Comparison of ENCODE assay signal across 9 cellular contexts in genomic region chr22:50576070-50576469, GRCh38. TPM values are rescaled to one million over a fixed set of nuclear protein-coding genes. Genes with fewer than 3 reads are reported as not detected.
A peak's percentile ranks its signal among the peaks of the same experiment; 100 is the strongest.
DNase-seq lines count a peak whose midpoint lies in the region; ATAC-seq and TF ChIP-seq lines count a peak whose summit lies in the region.
"Had no signal": no experiment of that assay in that cellular context is flagged by ENCODE, and none has a peak within 500 bp of the region (broad histone marks: within the 10 kb centered on the region; RNA-seq: fewer than 3 reads in every experiment).

No MANE protein-coding gene starts in this region.

- intact Hi-C loops in Right ventricle myocardium superior (cut with DNase I): loop anchor here (5.0 kb wide), 1 partner anchor 46 kb away; no protein-coding TSS in a partner anchor
- intact Hi-C loops in Right ventricle myocardium inferior (cut with DNase I): loop anchor here (2.0 kb wide), 1 partner anchor 45 kb away; no protein-coding TSS in a partner anchor

- TF ChIP-seq CTCF in fibroblast of mammary gland (conservative IDR thresholded peaks at IDR 0.05; ENCODE audit: control insufficient read depth, insufficient read depth, low read depth, low read length) (peak; percentile 41), type B pancreatic cell (conservative IDR thresholded peaks at IDR 0.05) (peak; percentile 59), mesothelial cell of epicardium (IDR thresholded peaks at IDR 0.05; ENCODE audit: unreplicated experiment) (no peak)

- H3K9me3 Mint-ChIP-seq in type B pancreatic cell: no peaks in the 10 kb centered on the region
- no peaks in the 10 kb centered on the region for H3K9me3 Mint-ChIP-seq in mesothelial cell of epicardium

- DNase-seq in Right ventricle myocardium superior (peak; percentile 37), Right ventricle myocardium inferior (ENCODE audit: missing footprints) (no peak), RKO (ENCODE audit: low spot score) (peak; percentile 46), fibroblast of mammary gland (ENCODE audit: low read depth) (peak; percentile 56), type B pancreatic cell (ENCODE audit: extremely low spot score, unreplicated experiment) (no peak), mesothelial cell of epicardium (ENCODE audit: low spot score in 2 of 2, unreplicated experiment in 2 of 2) (no peak), globus pallidus (ENCODE audit: low spot score) (no peak)
- DNase-seq: DND-41 had no signal

- no peaks in the 10 kb centered on the region for H3K27me3 Mint-ChIP-seq in type B pancreatic cell
- no peaks in the 10 kb centered on the region for H3K27me3 Mint-ChIP-seq in mesothelial cell of epicardium (ENCODE audit: low read depth)

- H3K4me3 ChIP-seq in fibroblast of mammary gland (ENCODE audit: control insufficient read depth, low read depth, low read length): no peak overlapping the region

- H3K4me3 Mint-ChIP-seq in type B pancreatic cell (no peak overlapping the region), mesothelial cell of epicardium (no peak overlapping the region)

- H3K27ac Mint-ChIP-seq in type B pancreatic cell (no peak overlapping the region), mesothelial cell of epicardium (no peak overlapping the region)

- H3K4me1 Mint-ChIP-seq in type B pancreatic cell (ENCODE audit: unreplicated experiment): no peaks in the 10 kb centered on the region
- no peaks in the 10 kb centered on the region for H3K4me1 Mint-ChIP-seq in mesothelial cell of epicardium

- ATAC-seq in Right ventricle myocardium superior (ENCODE audit: poor library complexity) (peak; percentile 6), Right ventricle myocardium inferior (no peak), GM18858 (IDR thresholded peaks at IDR 0.05; ENCODE audit: unreplicated experiment) (no peak)

- H3K36me3 Mint-ChIP-seq in type B pancreatic cell: peaks cover 3% of the 10 kb centered on the region
- peaks cover 8% of the 10 kb centered on the region for H3K36me3 Mint-ChIP-seq in mesothelial cell of epicardium

RNA-seq across cellular contexts. Expression of gene CPT1B, which starts 2.2 kb away (rescaled TPM):
- total RNA-seq in Right ventricle myocardium superior (402 TPM), Right ventricle myocardium inferior (370 TPM), type B pancreatic cell (ENCODE audit: low replicate concordance) (68.4 and 94.5 TPM in 2 replicates), mesothelial cell of epicardium (109 to 112 TPM (median 111 TPM) in 3 replicates)

RNA-seq across cellular contexts. Expression of gene CHKB, which starts 6.6 kb away (rescaled TPM):
- total RNA-seq in Right ventricle myocardium superior (36.0 TPM), Right ventricle myocardium inferior (37.8 TPM), type B pancreatic cell (ENCODE audit: low replicate concordance) (88.1 and 96.9 TPM in 2 replicates), mesothelial cell of epicardium (115 to 118 TPM (median 116 TPM) in 3 replicates)

RNA-seq across cellular contexts. Expression of gene SYCE3, which starts 13.4 kb away (rescaled TPM):
- total RNA-seq in Right ventricle myocardium superior (not detected), Right ventricle myocardium inferior (not detected), type B pancreatic cell (ENCODE audit: low replicate concordance) (not detected in 2 replicates), mesothelial cell of epicardium (0.59 to 0.76 TPM in 2 of 3 replicates, not detected in the other)

RNA-seq across cellular contexts. Expression of gene MAPK8IP2, which starts 24.5 kb away (rescaled TPM):
- total RNA-seq in Right ventricle myocardium superior: 0.62 TPM
- total RNA-seq in Right ventricle myocardium inferior: 0.57 TPM
- 13.0 and 16.5 TPM in 2 replicates for total RNA-seq in type B pancreatic cell (ENCODE audit: low replicate concordance)
- 2.8 to 3.2 TPM (median 2.8 TPM) in 3 replicates for total RNA-seq in mesothelial cell of epicardium

RNA-seq across cellular contexts. Expression of gene KLHDC7B, which starts 30.4 kb away (rescaled TPM):
- not detected for total RNA-seq in Right ventricle myocardium superior
- not detected for total RNA-seq in Right ventricle myocardium inferior
- 0.10 TPM in 1 of 2 replicates, not detected in the other for total RNA-seq in type B pancreatic cell (ENCODE audit: low replicate concordance)
- total RNA-seq in mesothelial cell of epicardium: 0.07 to 0.11 TPM (median 0.09 TPM) in 3 replicates

Comparison
In these comparisons a context has a peak if more than half of its experiments do, and no peak if none do; other contexts are left out.
1. DNase-seq: peak in Right ventricle myocardium superior (single experiment), RKO (single experiment) and fibroblast of mammary gland (single experiment); none in Right ventricle myocardium inferior (single experiment), type B pancreatic cell (single experiment), mesothelial cell of epicardium (0 of 2) and globus pallidus (single experiment).